In genomic region chr17:61618950-61619349, GRCh38 we compare ENCODE assay signal across 24 cellular contexts. TPM values are rescaled to one million over a fixed set of nuclear protein-coding genes. Genes with fewer than 3 reads are reported as not detected.
A peak's percentile ranks its signal among the peaks of the same experiment; 100 is the strongest.
DNase-seq lines count a peak whose midpoint lies in the region; ATAC-seq, FAIRE-seq and TF ChIP-seq lines count a peak whose summit lies in the region.
"Had no signal": no experiment of that assay in that cellular context is flagged by ENCODE, and none has a peak within 500 bp of the region (broad histone marks: within the 10 kb centered on the region; RNA-seq: fewer than 3 reads in every experiment).

No MANE protein-coding gene starts in this region.

- no peaks in the 10 kb centered on the region for H3K4me1 Mint-ChIP-seq in endodermal cell
- peaks cover 3 to 7% of the 10 kb centered on the region in 2 donors for H3K4me1 Mint-ChIP-seq in natural killer cell treated with Interleukin-12 subunit alpha and Interleukin-12 subunit beta and Interleukin-15 and Interleukin-18, amount 100 ng/mL, for 72 hours (ENCODE audit: low read depth in 2 of 2)

- TF ChIP-seq POLR2A in A549 (IDR thresholded peaks at IDR 0.05; ENCODE audit: low read length), result no peak

- H3K36me3 ChIP-seq in adipocyte (ENCODE audit: control insufficient read depth, insufficient read depth, low read length, severe bottlenecking) (no peaks in the 10 kb centered on the region), endodermal cell (ENCODE audit: control insufficient read depth, insufficient read depth, low read length) (no peaks in the 10 kb centered on the region), mesenchymal stem cell (ENCODE audit: control insufficient read depth in 1 of 2, insufficient read depth in 2 of 2, low read depth in 1 of 2, low read length in 2 of 2) (no peaks in the 10 kb centered on the region)
- H3K36me3 ChIP-seq: BE2C, BLaER1 had no signal

- H3K4ac ChIP-seq in mesenchymal stem cell (ENCODE audit: low read depth in 1 of 2, low read length in 2 of 2), result no peak overlapping the region

- 20% methylated on average over 1 of the region's 1 CpG for WGBS in A549 (ENCODE audit: missing lambda C conversion rate)
- WGBS in endodermal cell (ENCODE audit: insufficient coverage in 1 of 2, insufficient read length in 1 of 2), 2 experiments, result 90% methylated on average over 1 of the region's 1 CpG; no CpG with 5 or more reads in 1 of the 2 experiments
- WGBS in mesenchymal stem cell, result no CpG with 5 or more reads among the region's 1 CpG

- no peak overlapping the region for H3K27ac Mint-ChIP-seq in endodermal cell
- no peak overlapping the region for H3K27ac Mint-ChIP-seq in natural killer cell treated with Interleukin-12 subunit alpha and Interleukin-12 subunit beta and Interleukin-15 and Interleukin-18, amount 100 ng/mL, for 72 hours
- H3K27ac Mint-ChIP-seq: CD14-positive monocyte; CD4-positive, alpha-beta memory T cell; CD4-positive, CD25-positive, alpha-beta regulatory T cell; CD8-positive, alpha-beta memory T cell had no signal

- TF ChIP-seq EP300 in A549 (IDR thresholded peaks at IDR 0.05), result no peak

- H3K23ac ChIP-seq in mesenchymal stem cell (ENCODE audit: low read length in 2 of 2), result no peak overlapping the region

- no peak overlapping the region for H4K8ac ChIP-seq in mesenchymal stem cell (ENCODE audit: low read length)

- CTCF ChIA-PET in A549 (lab: Yijun Ruan, JAX), result interaction anchor here (0.6 to 1.0 kb wide), 2 partner anchors 17 to 24 kb away, joined by 3 read pairs; no protein-coding TSS in a partner anchor

- no peak overlapping the region for H2BK12ac ChIP-seq in mesenchymal stem cell (ENCODE audit: low read length in 2 of 2)

- no peak overlapping the region for H3K14ac ChIP-seq in mesenchymal stem cell (ENCODE audit: low read length in 2 of 2)

- TF ChIP-seq CTCF in A549 (IDR thresholded peaks at IDR 0.05), result no peak
- TF ChIP-seq CTCF in endodermal cell (conservative IDR thresholded peaks at IDR 0.05), result no peak
- TF ChIP-seq CTCF in subcutaneous adipose tissue (IDR thresholded peaks at IDR 0.05; ENCODE audit: low read depth), result peak; percentile 71

- no peak overlapping the region for H2BK120ac ChIP-seq in mesenchymal stem cell (ENCODE audit: low read depth, low read length)

- no peak overlapping the region for H3K27ac ChIP-seq in A549
- H3K27ac ChIP-seq in endodermal cell (ENCODE audit: low read depth, low read length), result no peak overlapping the region
- no peak overlapping the region for H3K27ac ChIP-seq in mesenchymal stem cell (ENCODE audit: low read length, poor library complexity, severe bottlenecking)
- H3K27ac ChIP-seq: 22Rv1, BLaER1 had no signal

- H2AK5ac ChIP-seq in mesenchymal stem cell (ENCODE audit: low read length, severe bottlenecking), result no peak overlapping the region

- POLR2A ChIA-PET in A549 (lab: Yijun Ruan, JAX), result no interaction called here

- H3K9me3 Mint-ChIP-seq in endodermal cell, result peaks cover 33% of the 10 kb centered on the region
- peaks cover 4% of the 10 kb centered on the region for H3K9me3 Mint-ChIP-seq in natural killer cell treated with Interleukin-12 subunit alpha and Interleukin-12 subunit beta and Interleukin-15 and Interleukin-18, amount 100 ng/mL, for 72 hours

- peak; percentile 78 for FAIRE-seq in A549 (lab: Jason Lieb, UNC)
- FAIRE-seq: D721Med, GM12892, GM18507 had no signal

- no peak overlapping the region for H4K91ac ChIP-seq in mesenchymal stem cell (ENCODE audit: low read length)

- no peak overlapping the region for H3K4me3 Mint-ChIP-seq in endodermal cell
- H3K4me3 Mint-ChIP-seq in natural killer cell treated with Interleukin-12 subunit alpha and Interleukin-12 subunit beta and Interleukin-15 and Interleukin-18, amount 100 ng/mL, for 72 hours, result no peak overlapping the region
- H3K4me3 Mint-ChIP-seq: CD14-positive monocyte; CD4-positive, alpha-beta memory T cell; CD4-positive, CD25-positive, alpha-beta regulatory T cell; CD8-positive, alpha-beta memory T cell had no signal

- TF ChIP-seq RAD21 in A549 (conservative IDR thresholded peaks at IDR 0.05 in 1 of 2, IDR thresholded peaks at IDR 0.05 in 1 of 2), result no peak

- no peak overlapping the region for H2BK15ac ChIP-seq in mesenchymal stem cell (ENCODE audit: low read depth, poor library complexity, severe bottlenecking)

- no peak overlapping the region for H2AFZ ChIP-seq in mesenchymal stem cell (ENCODE audit: low read depth, low read length)

- H3K27me3 ChIP-seq in adipocyte (replicated peaks; ENCODE audit: control insufficient read depth, insufficient read depth, low read length) (peaks cover 8% of the 10 kb centered on the region), endodermal cell (ENCODE audit: control insufficient read depth, insufficient read depth, low read length, poor library complexity, severe bottlenecking) (no peaks in the 10 kb centered on the region), mesenchymal stem cell (ENCODE audit: control insufficient read depth in 1 of 2, insufficient read depth in 1 of 2, low read length in 2 of 2) (peaks cover 0 to 22% of the 10 kb centered on the region in 2 experiments)
- H3K27me3 ChIP-seq: BE2C had no signal

- no peak overlapping the region for H3K4me2 ChIP-seq in A549
- no peak overlapping the region for H3K4me2 ChIP-seq in mesenchymal stem cell (ENCODE audit: low read length, poor library complexity, severe bottlenecking)
- H3K4me2 ChIP-seq: BLaER1 had no signal

- no peak for DNase-seq in A549 (ENCODE audit: low read depth in 1 of 2, low spot score in 1 of 2)
- DNase-seq in adipocyte (ENCODE audit: low read depth), result no peak
- DNase-seq in endodermal cell, result no peak
- no peak for DNase-seq in mesenchymal stem cell
- DNase-seq in stimulated activated naive CD4-positive, alpha-beta T cell treated with Interleukin-2 at 50 U/mL for 16 hours (lab: John Stamatoyannopoulos, UW), result no peak
- DNase-seq in natural killer cell treated with Interleukin-12 subunit alpha and Interleukin-12 subunit beta and Interleukin-15 and Interleukin-18, amount 100 ng/mL, for 72 hours (ENCODE audit: low spot score), result no peak
- DNase-seq: BE2C; C1 segment of cervical spinal cord; Caco-2; Calu3; CD4-positive, alpha-beta memory T cell; CD4-positive, CD25-positive, alpha-beta regulatory T cell; CD8-positive, alpha-beta memory T cell; DMS79 treated with DMSO at 0.1 percent for 48 hours; GF-D8 had no signal

- no peaks in the 10 kb centered on the region for H3K27me3 Mint-ChIP-seq in endodermal cell (ENCODE audit: insufficient read depth)
- H3K27me3 Mint-ChIP-seq in natural killer cell treated with Interleukin-12 subunit alpha and Interleukin-12 subunit beta and Interleukin-15 and Interleukin-18, amount 100 ng/mL, for 72 hours, result peaks cover 13 to 14% of the 10 kb centered on the region in 2 donors

- H3K4me1 ChIP-seq in A549 (no peaks in the 10 kb centered on the region), adipocyte (ENCODE audit: control insufficient read depth, insufficient read depth, low read length) (peaks cover 10% of the 10 kb centered on the region), endodermal cell (ENCODE audit: control insufficient read depth, insufficient read depth, low read length) (no peaks in the 10 kb centered on the region), mesenchymal stem cell (ENCODE audit: control insufficient read depth, insufficient read depth, low read depth, low read length) (no peaks in the 10 kb centered on the region)
- H3K4me1 ChIP-seq: Caco-2 had no signal

- no peak overlapping the region for H3K18ac ChIP-seq in mesenchymal stem cell (ENCODE audit: low read depth in 1 of 2, low read length in 2 of 2)

- H3K4me3 ChIP-seq in A549 (no peak overlapping the region), adipocyte (ENCODE audit: low read length) (peak overlapping the region; percentile 9), endodermal cell (ENCODE audit: low read length) (peak overlapping the region; percentile 33), mesenchymal stem cell (ENCODE audit: insufficient read depth in 1 of 2, low read depth in 1 of 2, low read length in 2 of 2) (no peak overlapping the region)
- H3K4me3 ChIP-seq: BLaER1 had no signal

- H3K79me1 ChIP-seq in mesenchymal stem cell (replicated peaks; ENCODE audit: low read length, poor library complexity, severe bottlenecking), result no peaks in the 10 kb centered on the region

- no peak overlapping the region for H3K9ac ChIP-seq in adipocyte (ENCODE audit: low read length)
- no peak overlapping the region for H3K9ac ChIP-seq in endodermal cell (ENCODE audit: extremely low read depth, low read length, poor library complexity, severe bottlenecking)
- no peak overlapping the region for H3K9ac ChIP-seq in mesenchymal stem cell (ENCODE audit: low read length)
- H3K9ac ChIP-seq: BLaER1 had no signal

- H2BK5ac ChIP-seq in mesenchymal stem cell (ENCODE audit: low read depth, low read length, poor library complexity, severe bottlenecking), result no peak overlapping the region

- ATAC-seq in A549, result no peak
- no peak for ATAC-seq in natural killer cell treated with Interleukin-12 subunit alpha and Interleukin-12 subunit beta and Interleukin-15 and Interleukin-18, amount 100 ng/mL, for 72 hours

- H3K9me3 ChIP-seq in A549 (peaks cover 47% of the 10 kb centered on the region), adipocyte (ENCODE audit: control insufficient read depth, low read length) (peaks cover 51% of the 10 kb centered on the region), endodermal cell (ENCODE audit: control insufficient read depth, low read length) (peaks cover 10% of the 10 kb centered on the region), mesenchymal stem cell (ENCODE audit: control insufficient read depth, low read length) (peaks cover 57% of the 10 kb centered on the region)

- peaks cover 1% of the 10 kb centered on the region for H3K36me3 Mint-ChIP-seq in endodermal cell (ENCODE audit: low read depth)
- peaks cover 8% of the 10 kb centered on the region for H3K36me3 Mint-ChIP-seq in natural killer cell treated with Interleukin-12 subunit alpha and Interleukin-12 subunit beta and Interleukin-15 and Interleukin-18, amount 100 ng/mL, for 72 hours
- H3K36me3 Mint-ChIP-seq: CD14-positive monocyte; CD4-positive, alpha-beta memory T cell; CD8-positive, alpha-beta memory T cell had no signal

TF ChIP-seq in A549, 52 proteins besides CTCF, POLR2A, EP300 and RAD21 (continues in another document):
- no peak for TF ChIP-seq POLR2AphosphoS2 (conservative IDR thresholded peaks at IDR 0.05; ENCODE audit: low read length)

RNA-seq across cellular contexts. Expression of gene NACA2, which starts 27.9 kb away (rescaled TPM):
- polyA plus RNA-seq in A549 (2011; rRNA removed) (0.34 and 0.86 TPM in 2 replicates), A549 (2017; fragmentation: RNase III; extraction: RNeasy Plus Mini Kit Qiagen cat#74134 plus additional on column Dnase treatment) (0.39 to 0.70 TPM (median 0.40 TPM) in 3 replicates)
- polyA plus RNA-seq in A549 (2012; cell fraction: cytosol; rRNA removed), result not detected in 2 replicates
- polyA plus RNA-seq in A549 (2012; cell fraction: nucleus; rRNA removed), result not detected in 2 replicates
- polyA minus RNA-seq in A549 (2011; rRNA and poly(A)+ RNA removed), result not detected in 2 replicates
- total RNA-seq in endodermal cell (not detected), subcutaneous adipose tissue (not detected)
- polyA plus RNA-seq in endodermal cell (2013, experiment 1 of 2), result not detected
- not detected for polyA plus RNA-seq in endodermal cell (2013, experiment 2 of 2)
- 0.06 TPM for polyA plus RNA-seq in mesenchymal stem cell (2013, experiment 1 of 2)
- 0.10 TPM for polyA plus RNA-seq in mesenchymal stem cell (2013, experiment 2 of 2)
- not detected for total RNA-seq in natural killer cell treated with Interleukin-12 subunit alpha and Interleukin-12 subunit beta and Interleukin-15 and Interleukin-18, amount 100 ng/mL, for 72 hours
- total RNA-seq: A172; A673; Caco-2; Calu3; CD4-positive, alpha-beta memory T cell; CD4-positive, CD25-positive, alpha-beta regulatory T cell; CD8-positive, alpha-beta memory T cell had no signal
- polyA plus RNA-seq: CD14-positive monocyte; CD4-positive, alpha-beta memory T cell; CD4-positive, CD25-positive, alpha-beta regulatory T cell; CD8-positive, alpha-beta memory T cell had no signal

Comparison
In these comparisons a context has a peak if more than half of its experiments do, and no peak if none do; other contexts are left out.
1. H3K4me3 ChIP-seq: peak in adipocyte (single experiment) and endodermal cell (single experiment); none in A549 (single experiment) and mesenchymal stem cell (0 of 2).